ENCODE assay signal across 12 cellular contexts in genomic region chr16:50338371-50339231, GRCh38. TPM values are rescaled to one million over a fixed set of nuclear protein-coding genes. Genes with fewer than 3 reads are reported as not detected.
DNase-seq lines count a peak whose midpoint lies in the region; ATAC-seq and TF ChIP-seq lines count a peak whose summit lies in the region.
"Had no signal": no experiment of that assay in that cellular context is flagged by ENCODE, and none has a peak within 500 bp of the region (broad histone marks: within the 10 kb centered on the region; RNA-seq: fewer than 3 reads in every experiment).

No MANE protein-coding gene starts in this region.

- no peak for TF ChIP-seq EP300 in transverse colon (IDR thresholded peaks at IDR 0.05; ENCODE audit: low read depth)

- 66 to 69% methylated on average over 5 to 8 of the region's 8 CpGs for WGBS in transverse colon (ENCODE audit: low coverage in 1 of 2), 2 donors

- H3K27me3 Mint-ChIP-seq in activated naive CD4-positive, alpha-beta T cell treated with anti-CD3 and anti-CD28 coated beads, Interleukin-2, amount 10 ng/mL, durations not matched to agents 7 days and 5 days, result no peaks in the 10 kb centered on the region
- H3K27me3 Mint-ChIP-seq in activated T-helper 1 cell treated with anti-CD3 and anti-CD28 coated beads, Interleukin-12 subunit alpha, Interleukin-12 subunit beta, Interleukin-2, Interleukin-4 antibody, amounts not matched to agents 30 ng/mL and 10 ng/mL and 1 ng/mL, durations not matched to agents 14 hours and 24 hours and 36 hours (ENCODE audit: insufficient read depth), result no peaks in the 10 kb centered on the region

- in situ Hi-C loops in transverse colon (cut with MboI; ENCODE audit: low pct_ligation_motif_present in 1 of 4, low pct_unique_long_range_greater_than_20kb in 1 of 4, low sequenced_read_pairs in 3 of 4), result no loop called here

- H3K4me3 Mint-ChIP-seq in activated naive CD4-positive, alpha-beta T cell treated with anti-CD3 and anti-CD28 coated beads, Interleukin-2, amount 10 ng/mL, durations not matched to agents 7 days and 5 days, result peak overlapping the region; percentile 60
- peak overlapping the region; percentile 24 for H3K4me3 Mint-ChIP-seq in activated T-helper 1 cell treated with anti-CD3 and anti-CD28 coated beads, Interleukin-12 subunit alpha, Interleukin-12 subunit beta, Interleukin-2, Interleukin-4 antibody, amounts not matched to agents 30 ng/mL and 10 ng/mL and 1 ng/mL, durations not matched to agents 14 hours and 24 hours and 36 hours

- H3K36me3 Mint-ChIP-seq in activated naive CD4-positive, alpha-beta T cell treated with anti-CD3 and anti-CD28 coated beads, Interleukin-2, amount 10 ng/mL, durations not matched to agents 7 days and 5 days, result peaks cover 44% of the 10 kb centered on the region
- peaks cover 40% of the 10 kb centered on the region for H3K36me3 Mint-ChIP-seq in activated T-helper 1 cell treated with anti-CD3 and anti-CD28 coated beads, Interleukin-12 subunit alpha, Interleukin-12 subunit beta, Interleukin-2, Interleukin-4 antibody, amounts not matched to agents 30 ng/mL and 10 ng/mL and 1 ng/mL, durations not matched to agents 14 hours and 24 hours and 36 hours (ENCODE audit: low read depth)

- peak overlapping the region; percentile 98 for H3K27ac Mint-ChIP-seq in activated naive CD4-positive, alpha-beta T cell treated with anti-CD3 and anti-CD28 coated beads, Interleukin-2, amount 10 ng/mL, durations not matched to agents 7 days and 5 days
- peak overlapping the region; percentile 45 for H3K27ac Mint-ChIP-seq in activated T-helper 1 cell treated with anti-CD3 and anti-CD28 coated beads, Interleukin-12 subunit alpha, Interleukin-12 subunit beta, Interleukin-2, Interleukin-4 antibody, amounts not matched to agents 30 ng/mL and 10 ng/mL and 1 ng/mL, durations not matched to agents 14 hours and 24 hours and 36 hours

- H3K27me3 ChIP-seq in foreskin keratinocyte (no peaks in the 10 kb centered on the region), transverse colon (no peaks in the 10 kb centered on the region)
- H3K27me3 ChIP-seq: heart left ventricle had no signal

- H3K4me3 ChIP-seq in transverse colon, result no peak overlapping the region
- H3K4me3 ChIP-seq: heart left ventricle, lung had no signal

- TF ChIP-seq CTCF in foreskin keratinocyte (conservative IDR thresholded peaks at IDR 0.05) (no peak), transverse colon (IDR thresholded peaks at IDR 0.05) (no peak)

- ATAC-seq in foreskin keratinocyte (peak; percentile 33), HG03469 (IDR thresholded peaks at IDR 0.05; ENCODE audit: unreplicated experiment) (no peak), GM21723 (IDR thresholded peaks at IDR 0.05; ENCODE audit: unreplicated experiment) (no peak)
- ATAC-seq: heart left ventricle had no signal

- intact Hi-C loops in activated T-helper 1 cell treated with anti-CD3 and anti-CD28 coated beads, Interleukin-12 subunit alpha, Interleukin-12 subunit beta, Interleukin-2, Interleukin-4 antibody, amounts not matched to agents 30 ng/mL and 10 ng/mL and 1 ng/mL, durations not matched to agents 14 hours and 24 hours and 36 hours (cut with micrococcal nuclease), result loop anchor here (1.0 to 10.0 kb wide), 7 partner anchors 16 to 429 kb away; partner anchors contain the start of gene CNEP1R1
- intact Hi-C loops in transverse colon (cut with DNase I; ENCODE audit: low total_unique reads), result no loop called here

- TF ChIP-seq POLR2A in transverse colon (IDR thresholded peaks at IDR 0.05), result no peak

- no peaks in the 10 kb centered on the region for H3K9me3 ChIP-seq in transverse colon
- H3K9me3 ChIP-seq: heart left ventricle had no signal

- H3K9me3 Mint-ChIP-seq in activated naive CD4-positive, alpha-beta T cell treated with anti-CD3 and anti-CD28 coated beads, Interleukin-2, amount 10 ng/mL, durations not matched to agents 7 days and 5 days, result no peaks in the 10 kb centered on the region
- no peaks in the 10 kb centered on the region for H3K9me3 Mint-ChIP-seq in activated T-helper 1 cell treated with anti-CD3 and anti-CD28 coated beads, Interleukin-12 subunit alpha, Interleukin-12 subunit beta, Interleukin-2, Interleukin-4 antibody, amounts not matched to agents 30 ng/mL and 10 ng/mL and 1 ng/mL, durations not matched to agents 14 hours and 24 hours and 36 hours

- peak; percentile 43 for DNase-seq in activated naive CD4-positive, alpha-beta T cell treated with anti-CD3 and anti-CD28 coated beads, Interleukin-2, amount 10 ng/mL, durations not matched to agents 7 days and 5 days
- DNase-seq in activated naive CD4-positive, alpha-beta T cell treated with Interleukin-2 at 50 U/mL for 16 hours, result no peak
- DNase-seq in activated T-helper 1 cell treated with anti-CD3 and anti-CD28 coated beads, Interleukin-12 subunit alpha, Interleukin-12 subunit beta, Interleukin-2, Interleukin-4 antibody, amounts not matched to agents 30 ng/mL and 10 ng/mL and 1 ng/mL, durations not matched to agents 14 hours and 24 hours and 36 hours (ENCODE audit: low spot score), result no peak
- no peak for DNase-seq in foreskin keratinocyte
- DNase-seq in transverse colon, result no peak
- DNase-seq in islet precursor cell, result no peak
- DNase-seq: AML-193, heart left ventricle, NCI-H1436 treated with DMSO at 0.1 percent for 48 hours had no signal

- H3K4me1 ChIP-seq in foreskin keratinocyte (no peaks in the 10 kb centered on the region), transverse colon (peaks cover 0 to 17% (median 5%) of the 10 kb centered on the region in 4 donors)

- peaks cover 0 to 25% (median 3%) of the 10 kb centered on the region in 4 donors for H3K36me3 ChIP-seq in transverse colon

- no peak overlapping the region for H3K27ac ChIP-seq in foreskin keratinocyte
- H3K27ac ChIP-seq in transverse colon, result peak overlapping the region; percentile 4 to 48 (median 42)

- peaks cover 72% of the 10 kb centered on the region for H3K4me1 Mint-ChIP-seq in activated naive CD4-positive, alpha-beta T cell treated with anti-CD3 and anti-CD28 coated beads, Interleukin-2, amount 10 ng/mL, durations not matched to agents 7 days and 5 days
- H3K4me1 Mint-ChIP-seq in activated T-helper 1 cell treated with anti-CD3 and anti-CD28 coated beads, Interleukin-12 subunit alpha, Interleukin-12 subunit beta, Interleukin-2, Interleukin-4 antibody, amounts not matched to agents 30 ng/mL and 10 ng/mL and 1 ng/mL, durations not matched to agents 14 hours and 24 hours and 36 hours (ENCODE audit: low read depth), result peaks cover 39% of the 10 kb centered on the region

- CTCF ChIA-PET in activated naive CD4-positive, alpha-beta T cell treated with anti-CD3 and anti-CD28 coated beads, Interleukin-2, amount 10 ng/mL, durations not matched to agents 7 days and 5 days (lab: Charles Lee), result interaction anchor here (1.0 to 4.4 kb wide), 6 partner anchors 12 to 468 kb away, joined by 3 to 30 read pairs (median 6); partner anchors contain the start of gene CNEP1R1

RNA-seq across cellular contexts. Expression of gene BRD7, which starts 30.2 kb away (rescaled TPM):
- 88.8 and 91.0 TPM in 2 replicates for total RNA-seq in activated T-helper 1 cell treated with anti-CD3 and anti-CD28 coated beads, Interleukin-12 subunit alpha, Interleukin-12 subunit beta, Interleukin-2, Interleukin-4 antibody, amounts not matched to agents 30 ng/mL and 10 ng/mL and 1 ng/mL, durations not matched to agents 14 hours and 24 hours and 36 hours
- total RNA-seq in foreskin keratinocyte (71.0 and 78.8 TPM in 2 replicates), transverse colon (10 to 100 TPM; 29.9 to 58.0 (median 38.5) TPM)
- polyA plus RNA-seq in foreskin keratinocyte, result 48.7 and 58.9 TPM in 2 replicates
